33 cellular contexts compared by ENCODE assay signal in genomic region chr9:133529874-133530273, GRCh38. TPM values are rescaled to one million over a fixed set of nuclear protein-coding genes. Genes with fewer than 3 reads are reported as not detected.
"Had no signal": no experiment of that assay in that cellular context is flagged by ENCODE, and none has a peak within 500 bp of the region (broad histone marks: within the 10 kb centered on the region; RNA-seq: fewer than 3 reads in every experiment).

No MANE protein-coding gene starts in this region.

- H3K4me1 ChIP-seq: foreskin keratinocyte, parathyroid adenoma had no signal

- ATAC-seq: foreskin keratinocyte; gastroesophageal sphincter; heart left ventricle; left cardiac atrium; left lung; naive thymus-derived CD8-positive, alpha-beta T cell; sciatic nerve; stimulated activated effector memory CD8-positive, alpha-beta T cell treated with anti-CD3 and anti-CD28 coated beads, Interleukin-12 subunit alpha, Interleukin-12 subunit beta, amount 100 ng/mL, for 72 hours had no signal

- H3K79me2 ChIP-seq: hepatocyte, parathyroid adenoma had no signal

- H2AFZ ChIP-seq: hepatocyte, parathyroid adenoma had no signal

- H3K4me3 ChIP-seq: colonic mucosa, esophagus muscularis mucosa, gastroesophageal sphincter, heart left ventricle, hepatocyte, left lung, stomach, thyroid gland had no signal

- H3K9ac ChIP-seq: parathyroid adenoma had no signal

- H3K27ac Mint-ChIP-seq: dendritic cell treated with granulocyte-macrophage colony-stimulating factor and Interleukin-4, amounts not matched to agents 40 ng/mL and 50 ng/mL, for 4 days; endodermal cell; progenitor cell of endocrine pancreas; stimulated activated effector memory CD8-positive, alpha-beta T cell treated with anti-CD3 and anti-CD28 coated beads, Interleukin-12 subunit alpha, Interleukin-12 subunit beta, amount 100 ng/mL, for 72 hours; type B pancreatic cell had no signal

- DNase-seq: colonic mucosa; effector CD8-positive, alpha-beta T cell; foreskin keratinocyte; heart left ventricle; kidney; left cardiac atrium; left lung; mammary epithelial cell; naive thymus-derived CD8-positive, alpha-beta T cell; stimulated activated CD4-positive, alpha-beta T cell treated with anti-CD3 and anti-CD28 coated beads, Interleukin-2, amount 100 ng/mL, for 24 hours; stimulated activated CD4-positive, alpha-beta T cell treated with anti-CD3 and anti-CD28 coated beads, Interleukin-4, amount 100 ng/mL, for 24 hours; stimulated activated naive CD4-positive, alpha-beta T cell treated with Interleukin-2 at 50 U/mL for 16 hours; stomach; thyroid gland had no signal

- H3K4me2 ChIP-seq: hepatocyte had no signal

- H3K27ac ChIP-seq: colonic mucosa, epithelial cell of prostate, esophagus muscularis mucosa, foreskin keratinocyte, gastroesophageal sphincter, heart left ventricle, hepatocyte, left lung, parathyroid adenoma, stomach, thyroid gland had no signal

- H3K36me3 ChIP-seq: colonic mucosa, esophagus muscularis mucosa, gastroesophageal sphincter, heart left ventricle, left lung, stomach, thyroid gland had no signal

- H3K36me3 Mint-ChIP-seq: naive thymus-derived CD8-positive, alpha-beta T cell; stimulated activated effector memory CD8-positive, alpha-beta T cell treated with anti-CD3 and anti-CD28 coated beads, Interleukin-12 subunit alpha, Interleukin-12 subunit beta, amount 100 ng/mL, for 72 hours; type B pancreatic cell had no signal

- H3K9me3 ChIP-seq: colonic mucosa, esophagus muscularis mucosa, gastroesophageal sphincter, heart left ventricle, left lung, stomach, thyroid gland had no signal

- H3K4me3 Mint-ChIP-seq: dendritic cell treated with granulocyte-macrophage colony-stimulating factor and Interleukin-4, amounts not matched to agents 40 ng/mL and 50 ng/mL, for 4 days; endodermal cell; naive thymus-derived CD8-positive, alpha-beta T cell; stimulated activated effector memory CD8-positive, alpha-beta T cell treated with anti-CD3 and anti-CD28 coated beads, Interleukin-12 subunit alpha, Interleukin-12 subunit beta, amount 100 ng/mL, for 72 hours; type B pancreatic cell had no signal

- H3K27me3 ChIP-seq: hepatocyte, thyroid gland had no signal

- H3K9me3 Mint-ChIP-seq: dendritic cell treated with granulocyte-macrophage colony-stimulating factor and Interleukin-4, amounts not matched to agents 40 ng/mL and 50 ng/mL, for 4 days; endodermal cell; naive thymus-derived CD8-positive, alpha-beta T cell; stimulated activated effector memory CD8-positive, alpha-beta T cell treated with anti-CD3 and anti-CD28 coated beads, Interleukin-12 subunit alpha, Interleukin-12 subunit beta, amount 100 ng/mL, for 72 hours; type B pancreatic cell had no signal

RNA-seq across cellular contexts. Expression of gene ADAMTSL2, which starts 4.6 kb away (rescaled TPM):
- total RNA-seq: foreskin keratinocyte had no signal
- polyA plus RNA-seq: foreskin keratinocyte, mammary epithelial cell had no signal

RNA-seq across cellular contexts. Expression of gene MYMK, which starts 5.1 kb away (rescaled TPM):
- total RNA-seq: colonic mucosa; endodermal cell; esophagus muscularis mucosa; fibroblast of lung; foreskin keratinocyte; gastroesophageal sphincter; heart left ventricle; hepatocyte; kidney; left cardiac atrium; left lung; lower leg skin; mammary epithelial cell; mesenteric fat pad; naive thymus-derived CD8-positive, alpha-beta T cell; osteoblast; progenitor cell of endocrine pancreas; sciatic nerve; stomach; subcutaneous adipose tissue; temporal lobe; thyroid gland had no signal
- polyA plus RNA-seq: fibroblast of lung; foreskin keratinocyte; heart left ventricle; mammary epithelial cell; naive thymus-derived CD8-positive, alpha-beta T cell; neural cell; stomach; urinary bladder had no signal
